ENCODE assay signal across 9 cellular contexts in the genomic region with DNA sequence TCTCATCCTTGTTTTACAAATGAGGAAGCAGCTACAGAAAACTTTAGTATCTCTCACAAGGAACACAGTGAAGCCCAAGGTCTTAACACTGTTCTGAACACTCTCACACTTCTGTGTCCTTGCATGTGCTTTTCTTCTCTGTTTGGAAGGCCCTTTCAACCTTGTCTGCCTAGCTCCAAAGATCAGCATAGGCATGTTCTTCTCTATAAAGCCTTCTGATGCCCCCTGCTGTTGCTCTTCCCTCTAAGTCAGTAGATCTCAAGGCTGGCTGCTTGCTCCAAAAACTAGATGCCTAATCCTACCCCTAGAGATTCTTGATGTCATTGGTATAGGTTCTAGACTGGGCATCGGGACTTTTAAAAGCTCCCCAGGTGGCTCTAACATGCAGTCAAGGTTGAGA. TPM values are rescaled to one million over a fixed set of nuclear protein-coding genes. Genes with fewer than 3 reads are reported as not detected.
A peak's percentile ranks its signal among the peaks of the same experiment; 100 is the strongest.
DNase-seq lines count a peak whose midpoint lies in the region; ATAC-seq and TF ChIP-seq lines count a peak whose summit lies in the region.
"Had no signal": no experiment of that assay in that cellular context is flagged by ENCODE, and none has a peak within 500 bp of the region (broad histone marks: within the 10 kb centered on the region; RNA-seq: fewer than 3 reads in every experiment).

No MANE protein-coding gene starts in this region.

- intact Hi-C loops in stomach (cut with DNase I; ENCODE audit: low total_unique reads), result loop anchor here (10.0 kb wide), 1 partner anchor 207 kb away; no protein-coding TSS in a partner anchor

- peak overlapping the region; percentile 61 for H3K9ac ChIP-seq in Loucy (ENCODE audit: low read depth, low read length, poor library complexity, severe bottlenecking)

- H3K9me3 Mint-ChIP-seq in central memory CD8-positive, alpha-beta T cell, result no peaks in the 10 kb centered on the region

- no peak overlapping the region for H3K4me3 Mint-ChIP-seq in central memory CD8-positive, alpha-beta T cell

- no peak for TF ChIP-seq EP300 in stomach (IDR thresholded peaks at IDR 0.05)

- DNase-seq in NK-92 treated with Interleukin-12 subunit alpha and Interleukin-12 subunit beta, amount 100 ng/mL, for 24 hours (lab: John Stamatoyannopoulos, UW), result peak; percentile 9
- no peak for DNase-seq in NK-92 (lab: John Stamatoyannopoulos, UW; ENCODE audit: unreplicated experiment)
- peak; percentile 53 to 65 for DNase-seq in SJSA1 (ENCODE audit: low read depth in 1 of 2, low spot score in 2 of 2)
- DNase-seq in central memory CD8-positive, alpha-beta T cell (ENCODE audit: low spot score in 2 of 2), result peak in 1 of 2 donors; percentile 15
- peak; percentile 56 for DNase-seq in left lobe of liver (ENCODE audit: low spot score)
- peak; percentile 39 for DNase-seq in stomach

- 13 to 43% (median 36%) methylated on average over 1 of the region's 1 CpG; no CpG with 5 or more reads in 1 of the 5 donors for WGBS in stomach, 5 donors

- H3K4me1 Mint-ChIP-seq in central memory CD8-positive, alpha-beta T cell, result no peaks in the 10 kb centered on the region

- peak; percentile 57 for TF ChIP-seq CTCF in Loucy (conservative IDR thresholded peaks at IDR 0.05; ENCODE audit: low read length)
- TF ChIP-seq CTCF in stomach (IDR thresholded peaks at IDR 0.05), result peak in 5 of 7 experiments; percentile 22 to 56 (median 36)

- H3K27ac ChIP-seq in SJSA1 (peak overlapping the region; percentile 74), stomach (peak overlapping the region; percentile 26 to 79 (median 74))

- H3K36me3 ChIP-seq in Loucy (ENCODE audit: insufficient read depth, low read length), result no peaks in the 10 kb centered on the region
- H3K36me3 ChIP-seq in SJSA1, result no peaks in the 10 kb centered on the region
- H3K36me3 ChIP-seq in stomach, result no peaks in the 10 kb centered on the region

- H3K27me3 Mint-ChIP-seq in central memory CD8-positive, alpha-beta T cell, result no peaks in the 10 kb centered on the region

- no peaks in the 10 kb centered on the region for H3F3A ChIP-seq in Loucy (ENCODE audit: low read depth)

- H3K9me3 ChIP-seq in Loucy (ENCODE audit: insufficient read depth, low read depth, low read length) (no peaks in the 10 kb centered on the region), SJSA1 (replicated peaks) (no peaks in the 10 kb centered on the region), stomach (no peaks in the 10 kb centered on the region)

- H3K9me2 ChIP-seq in Loucy (replicated peaks; ENCODE audit: low read depth, low read length), result no peaks in the 10 kb centered on the region

- peak overlapping the region; percentile 24; the same call in 1 of the 2 replicates for H2AFZ ChIP-seq in Loucy (ENCODE audit: low read length)

- H3K36me3 Mint-ChIP-seq in central memory CD8-positive, alpha-beta T cell (ENCODE audit: insufficient read depth), result peaks cover 2% of the 10 kb centered on the region

- peak overlapping the region; percentile 50 for H3K4me2 ChIP-seq in Loucy (ENCODE audit: low read depth, low read length, poor library complexity, severe bottlenecking)

- H4K20me1 ChIP-seq in Loucy (ENCODE audit: insufficient read depth, low read length, poor library complexity, severe bottlenecking), result no peaks in the 10 kb centered on the region

- peaks cover 5% of the 10 kb centered on the region for H3K79me2 ChIP-seq in Loucy (ENCODE audit: insufficient read depth, low read length)

- peak overlapping the region; percentile 35 for H3K4me3 ChIP-seq in Loucy (ENCODE audit: low read length, poor library complexity, severe bottlenecking)
- H3K4me3 ChIP-seq in SJSA1, result no peak overlapping the region
- H3K4me3 ChIP-seq in stomach, result peak overlapping the region in 2 of 4 donors; percentile 7 to 10

- no peak overlapping the region for H3K27ac Mint-ChIP-seq in central memory CD8-positive, alpha-beta T cell (ENCODE audit: low read depth)

- TF ChIP-seq POLR2A in stomach (IDR thresholded peaks at IDR 0.05), result no peak

- H3K27me3 ChIP-seq in Loucy (ENCODE audit: insufficient read depth, low read length, poor library complexity, severe bottlenecking) (no peaks in the 10 kb centered on the region), SJSA1 (replicated peaks) (no peaks in the 10 kb centered on the region), stomach (peaks cover 0 to 3% (median 0%) of the 10 kb centered on the region in 3 donors)

- H3K4me1 ChIP-seq in Loucy (ENCODE audit: insufficient read depth, low read length, poor library complexity, severe bottlenecking), result peaks cover 16% of the 10 kb centered on the region
- H3K4me1 ChIP-seq in SJSA1 (replicated peaks), result peaks cover 52% of the 10 kb centered on the region
- peaks cover 4 to 58% (median 17%) of the 10 kb centered on the region in 4 donors for H3K4me1 ChIP-seq in stomach

- ATAC-seq in GM21786 (IDR thresholded peaks at IDR 0.05; ENCODE audit: unreplicated experiment) (peak; percentile 55), left lobe of liver (peak; percentile 95)
- peak; percentile 92 for ATAC-seq in central memory CD8-positive, alpha-beta T cell (replicated peaks; ENCODE audit: extremely low read depth, poor library complexity, severe bottlenecking)

RNA-seq across cellular contexts. Expression of a gene that starts 5.9 kb away (rescaled TPM):
- 28.0 and 39.4 TPM in 2 replicates for total RNA-seq in SJSA1 (2014; rRNA removed; shearing (Covaris generic))
- total RNA-seq in left lobe of liver, result 11.2 TPM
- total RNA-seq in stomach, result 10 to 100 TPM in 3 of 5 donors, 1 to 10 TPM in 2; 2.0 to 22.3 (median 12.3) TPM
- 10 to 100 TPM; 16.4 to 29.4 (median 19.4) TPM for polyA plus RNA-seq in stomach

RNA-seq across cellular contexts. Expression of a gene that starts 6.0 kb away (rescaled TPM):
- total RNA-seq in SJSA1 (2014; rRNA removed; shearing (Covaris generic)), result not detected in 2 replicates
- total RNA-seq in left lobe of liver (not detected), stomach (not detected)
- under 1 TPM in 1 of 3 donors, not detected in 2; 0.05 TPM for polyA plus RNA-seq in stomach
- total RNA-seq: glomerular endothelial cell had no signal
